In the genomic region with DNA sequence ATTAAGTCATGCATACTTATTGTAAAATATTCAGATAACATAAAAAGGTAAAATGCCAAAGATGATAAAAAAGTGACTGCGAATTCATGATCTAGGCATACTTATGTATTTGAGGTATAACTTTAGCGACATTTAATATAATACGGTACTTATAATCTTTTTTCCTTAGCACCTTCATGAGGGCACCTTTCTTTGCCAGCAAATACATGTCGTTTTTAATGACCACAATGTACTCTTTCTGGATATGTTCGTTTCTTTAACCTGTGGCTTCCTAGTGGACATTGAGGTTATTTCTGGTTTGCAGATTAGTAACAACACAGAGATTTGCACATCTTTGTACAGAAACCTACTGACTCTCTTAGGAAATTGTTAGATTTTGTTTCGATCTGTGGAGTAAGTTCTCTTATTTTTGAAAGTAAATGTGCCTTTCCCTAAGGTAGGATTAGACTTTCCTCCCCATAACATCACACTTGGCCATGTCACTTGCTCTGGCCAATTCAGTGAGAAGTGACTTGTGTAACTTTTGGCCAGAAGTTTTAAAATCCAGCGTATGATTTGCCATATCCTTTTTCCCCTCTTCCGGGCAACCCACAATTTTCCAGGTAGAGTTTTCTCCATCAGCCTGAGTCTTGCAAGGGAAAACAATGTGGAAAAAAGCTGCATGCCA, we compare ENCODE assay signal across 1 cellular context.
A peak's percentile ranks its signal among the peaks of the same experiment; 100 is the strongest.
TF ChIP-seq lines count a peak whose summit lies in the region.

No MANE protein-coding gene starts in this region.

TF ChIP-seq in K562, 482 proteins besides CTCF, POLR2A, EP300 and RAD21 (continued from another document):
- TF ChIP-seq, protein P1, sequence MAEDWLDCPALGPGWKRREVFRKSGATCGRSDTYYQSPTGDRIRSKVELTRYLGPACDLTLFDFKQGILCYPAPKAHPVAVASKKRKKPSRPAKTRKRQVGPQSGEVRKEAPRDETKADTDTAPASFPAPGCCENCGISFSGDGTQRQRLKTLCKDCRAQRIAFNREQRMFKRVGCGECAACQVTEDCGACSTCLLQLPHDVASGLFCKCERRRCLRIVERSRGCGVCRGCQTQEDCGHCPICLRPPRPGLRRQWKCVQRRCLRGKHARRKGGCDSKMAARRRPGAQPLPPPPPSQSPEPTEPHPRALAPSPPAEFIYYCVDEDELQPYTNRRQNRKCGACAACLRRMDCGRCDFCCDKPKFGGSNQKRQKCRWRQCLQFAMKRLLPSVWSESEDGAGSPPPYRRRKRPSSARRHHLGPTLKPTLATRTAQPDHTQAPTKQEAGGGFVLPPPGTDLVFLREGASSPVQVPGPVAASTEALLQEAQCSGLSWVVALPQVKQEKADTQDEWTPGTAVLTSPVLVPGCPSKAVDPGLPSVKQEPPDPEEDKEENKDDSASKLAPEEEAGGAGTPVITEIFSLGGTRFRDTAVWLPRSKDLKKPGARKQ (CRISPR knock-in tag; IDR thresholded peaks at IDR 0.05) = 0 out of 2 replicates have a peak, but pooled peaks have one; percentile 7
- TF ChIP-seq ZNF217 (CRISPR knock-in tag; IDR thresholded peaks at IDR 0.05) (no peak), NONO (IDR thresholded peaks at IDR 0.05; ENCODE audit: low read depth in 2 of 2, low read length in 1 of 2) (no peak), THRAP3 (IDR thresholded peaks at IDR 0.05; ENCODE audit: borderline replicate concordance) (no peak), ASH1L (IDR thresholded peaks at IDR 0.05; ENCODE audit: borderline replicate concordance, low read depth, partially characterized antibody) (no peak), MYNN (IDR thresholded peaks at IDR 0.05) (no peak), MYNN (CRISPR knock-in tag; IDR thresholded peaks at IDR 0.05) (no peak), HDAC1 (IDR thresholded peaks at IDR 0.05) (0 out of 4 replicates have a peak, but pooled peaks of 1 of the 2 experiments have one; percentile 31), ZNF717 (CRISPR knock-in tag; IDR thresholded peaks at IDR 0.05) (no peak), ZNF146 (CRISPR knock-in tag; IDR thresholded peaks at IDR 0.05; ENCODE audit: unreplicated experiment) (no peak), RFX5 (IDR thresholded peaks at IDR 0.05; ENCODE audit: low read depth, low read length) (no peak), GTF2A2 (tag; IDR thresholded peaks at IDR 0.05) (no peak), TRIM24 (IDR thresholded peaks at IDR 0.05) (0 out of 4 replicates have a peak, but pooled peaks of 1 of the 2 experiments have one; percentile 8), BRD4 (IDR thresholded peaks at IDR 0.05) (0 out of 2 replicates have a peak, but pooled peaks have one; percentile 52), RBM15 (IDR thresholded peaks at IDR 0.05; ENCODE audit: insufficient read depth, low read length) (no peak), MAFG (tag; conservative IDR thresholded peaks at IDR 0.05) (no peak), RBM25 (IDR thresholded peaks at IDR 0.05; ENCODE audit: low read depth, low read length, severe bottlenecking) (peak; percentile 11), TCFL5 (CRISPR knock-in tag; conservative IDR thresholded peaks at IDR 0.05) (no peak), NFATC3 (IDR thresholded peaks at IDR 0.05) (no peak), MEF2D (tag; conservative IDR thresholded peaks at IDR 0.05; ENCODE audit: low read depth) (no peak), RBM17 (IDR thresholded peaks at IDR 0.05; ENCODE audit: borderline replicate concordance, low read depth, low read length) (no peak), DNMT1 (IDR thresholded peaks at IDR 0.05) (no peak), BDP1 (IDR thresholded peaks at IDR 0.05; ENCODE audit: insufficient read depth, insufficient read length) (no peak), MTA1 (IDR thresholded peaks at IDR 0.05; ENCODE audit: borderline replicate concordance) (no peak), TAF9B (IDR thresholded peaks at IDR 0.05; ENCODE audit: partially characterized antibody) (no peak), SMAD3 (CRISPR knock-in tag; conservative IDR thresholded peaks at IDR 0.05) (no peak), RNF2 (IDR thresholded peaks at IDR 0.05) (no peak), ZNF436 (CRISPR knock-in tag; IDR thresholded peaks at IDR 0.05) (peak; percentile 29; the same call in 1 of the 2 replicates), RBM14 (IDR thresholded peaks at IDR 0.05; ENCODE audit: borderline replicate concordance, insufficient read depth, low read depth, low read length) (no peak), EZH2 (IDR thresholded peaks at IDR 0.05; ENCODE audit: borderline replicate concordance, low read depth, low read length) (no peak), PRMT5 (CRISPR knock-in tag; IDR thresholded peaks at IDR 0.05) (no peak), ZNF507 (tag; conservative IDR thresholded peaks at IDR 0.05) (peak; percentile 90; the same call in 1 of the 2 replicates), CBX2 (IDR thresholded peaks at IDR 0.05; ENCODE audit: insufficient read depth, low read length, poor library complexity, severe bottlenecking) (no peak)
- TF ChIP-seq, protein P2, sequence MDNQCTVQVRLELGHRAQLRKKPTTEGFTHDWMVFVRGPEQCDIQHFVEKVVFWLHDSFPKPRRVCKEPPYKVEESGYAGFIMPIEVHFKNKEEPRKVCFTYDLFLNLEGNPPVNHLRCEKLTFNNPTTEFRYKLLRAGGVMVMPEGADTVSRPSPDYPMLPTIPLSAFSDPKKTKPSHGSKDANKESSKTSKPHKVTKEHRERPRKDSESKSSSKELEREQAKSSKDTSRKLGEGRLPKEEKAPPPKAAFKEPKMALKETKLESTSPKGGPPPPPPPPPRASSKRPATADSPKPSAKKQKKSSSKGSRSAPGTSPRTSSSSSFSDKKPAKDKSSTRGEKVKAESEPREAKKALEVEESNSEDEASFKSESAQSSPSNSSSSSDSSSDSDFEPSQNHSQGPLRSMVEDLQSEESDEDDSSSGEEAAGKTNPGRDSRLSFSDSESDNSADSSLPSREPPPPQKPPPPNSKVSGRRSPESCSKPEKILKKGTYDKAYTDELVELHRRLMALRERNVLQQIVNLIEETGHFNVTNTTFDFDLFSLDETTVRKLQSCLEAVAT (IDR thresholded peaks at IDR 0.05) = 0 out of 4 replicates have a peak, but pooled peaks of 1 of the 2 experiments have one; percentile 60
- TF ChIP-seq, protein P3, sequence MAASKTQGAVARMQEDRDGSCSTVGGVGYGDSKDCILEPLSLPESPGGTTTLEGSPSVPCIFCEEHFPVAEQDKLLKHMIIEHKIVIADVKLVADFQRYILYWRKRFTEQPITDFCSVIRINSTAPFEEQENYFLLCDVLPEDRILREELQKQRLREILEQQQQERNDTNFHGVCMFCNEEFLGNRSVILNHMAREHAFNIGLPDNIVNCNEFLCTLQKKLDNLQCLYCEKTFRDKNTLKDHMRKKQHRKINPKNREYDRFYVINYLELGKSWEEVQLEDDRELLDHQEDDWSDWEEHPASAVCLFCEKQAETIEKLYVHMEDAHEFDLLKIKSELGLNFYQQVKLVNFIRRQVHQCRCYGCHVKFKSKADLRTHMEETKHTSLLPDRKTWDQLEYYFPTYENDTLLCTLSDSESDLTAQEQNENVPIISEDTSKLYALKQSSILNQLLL (CRISPR knock-in tag; IDR thresholded peaks at IDR 0.05; ENCODE audit: borderline replicate concordance) = no peak
- TF ChIP-seq, protein P4, sequence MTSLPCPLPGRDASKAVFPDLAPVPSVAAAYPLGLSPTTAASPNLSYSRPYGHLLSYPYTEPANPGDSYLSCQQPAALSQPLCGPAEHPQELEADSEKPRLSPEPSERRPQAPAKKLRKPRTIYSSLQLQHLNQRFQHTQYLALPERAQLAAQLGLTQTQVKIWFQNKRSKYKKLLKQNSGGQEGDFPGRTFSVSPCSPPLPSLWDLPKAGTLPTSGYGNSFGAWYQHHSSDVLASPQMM (CRISPR knock-in tag; IDR thresholded peaks at IDR 0.05) = no peak
